In genomic region chr5:139982975-139983240, GRCh38 we compare ENCODE assay signal across 21 cellular contexts.
DNase-seq lines count a peak whose midpoint lies in the region; ATAC-seq and TF ChIP-seq lines count a peak whose summit lies in the region.
"Had no signal": no experiment of that assay in that cellular context is flagged by ENCODE, and none has a peak within 500 bp of the region (broad histone marks: within the 10 kb centered on the region; RNA-seq: fewer than 3 reads in every experiment).

No MANE protein-coding gene starts in this region.

- H3K27me3 Mint-ChIP-seq in neural progenitor cell (ENCODE audit: insufficient read depth, low read depth) (peaks cover 6% of the 10 kb centered on the region), chondrocyte (ENCODE audit: low read depth) (peaks cover 24% of the 10 kb centered on the region)

- no peak overlapping the region for H3K4me3 ChIP-seq in ectodermal cell (ENCODE audit: insufficient read depth, low read depth, low read length)
- H3K4me3 ChIP-seq in neural progenitor cell, result no peak overlapping the region
- H3K4me3 ChIP-seq: adrenal gland, left ventricle myocardium inferior, right atrium auricular region, stomach had no signal

- peak overlapping the region; percentile 30 for H3K4me2 ChIP-seq in neural progenitor cell

- peaks cover 16% of the 10 kb centered on the region for H3F3A ChIP-seq in neural progenitor cell (ENCODE audit: low read depth)

- TF ChIP-seq CTCF in neural progenitor cell (IDR thresholded peaks at IDR 0.05), result no peak
- no peak for TF ChIP-seq CTCF in chondrocyte (IDR thresholded peaks at IDR 0.05)

- H3K4me1 ChIP-seq in ectodermal cell (ENCODE audit: control insufficient read depth, insufficient read depth, low read length) (peaks cover 35% of the 10 kb centered on the region), neural progenitor cell (peaks cover 35% of the 10 kb centered on the region)
- H3K4me1 ChIP-seq: adrenal gland, stomach had no signal

- no peak overlapping the region for H2AFZ ChIP-seq in neural progenitor cell (replicated peaks)

- H3K4me3 Mint-ChIP-seq in neural progenitor cell, result peak overlapping the region; percentile 4
- H3K4me3 Mint-ChIP-seq in chondrocyte (ENCODE audit: unreplicated experiment), result no peak overlapping the region
- H3K4me3 Mint-ChIP-seq: immature natural killer cell had no signal

- H3K4me1 Mint-ChIP-seq in neural progenitor cell (peaks cover 50% of the 10 kb centered on the region), chondrocyte (ENCODE audit: low read depth) (peaks cover 12% of the 10 kb centered on the region)
- H3K4me1 Mint-ChIP-seq: immature natural killer cell had no signal

- H3K27ac Mint-ChIP-seq in neural progenitor cell (peak overlapping the region; percentile 97), chondrocyte (ENCODE audit: unreplicated experiment) (no peak overlapping the region)
- H3K27ac Mint-ChIP-seq: IgD-negative memory B cell, immature natural killer cell had no signal

- no peak overlapping the region for H3K9ac ChIP-seq in neural progenitor cell

- H3K9me3 Mint-ChIP-seq in neural progenitor cell (peaks cover 2% of the 10 kb centered on the region), chondrocyte (ENCODE audit: low read depth) (no peaks in the 10 kb centered on the region)
- H3K9me3 Mint-ChIP-seq: IgD-negative memory B cell, immature natural killer cell had no signal

- H3K79me2 ChIP-seq in neural progenitor cell (ENCODE audit: low read depth), result no peaks in the 10 kb centered on the region

- H3K27me3 ChIP-seq in ectodermal cell (ENCODE audit: control insufficient read depth, insufficient read depth, low read length, poor library complexity, severe bottlenecking) (no peaks in the 10 kb centered on the region), neural progenitor cell (no peaks in the 10 kb centered on the region)
- H3K27me3 ChIP-seq: adrenal gland, right atrium auricular region had no signal

- H4K20me1 ChIP-seq in neural progenitor cell (ENCODE audit: low read depth), result no peaks in the 10 kb centered on the region

- no peaks in the 10 kb centered on the region for H3K9me3 ChIP-seq in ectodermal cell (ENCODE audit: control insufficient read depth, low read length)
- no peaks in the 10 kb centered on the region for H3K9me3 ChIP-seq in neural progenitor cell (ENCODE audit: low read depth)
- H3K9me3 ChIP-seq: adrenal gland, left ventricle myocardium inferior, right atrium auricular region, stomach had no signal

- H3K27ac ChIP-seq in ectodermal cell (ENCODE audit: insufficient read depth, low read depth, low read length, poor library complexity, severe bottlenecking), result peak overlapping the region; percentile 47
- H3K27ac ChIP-seq in neural progenitor cell, result no peak overlapping the region
- H3K27ac ChIP-seq: adrenal gland, C4-2B, left ventricle myocardium inferior, right atrium auricular region, stomach had no signal

- ATAC-seq in HG02938 (IDR thresholded peaks at IDR 0.05; ENCODE audit: unreplicated experiment), result no peak

- H3K36me3 Mint-ChIP-seq in neural progenitor cell (no peaks in the 10 kb centered on the region), chondrocyte (ENCODE audit: low read depth) (peaks cover 1% of the 10 kb centered on the region)
- H3K36me3 Mint-ChIP-seq: IgD-negative memory B cell, immature natural killer cell had no signal

- H3K36me3 ChIP-seq in ectodermal cell (ENCODE audit: control insufficient read depth, insufficient read depth, low read length) (no peaks in the 10 kb centered on the region), neural progenitor cell (no peaks in the 10 kb centered on the region)
- H3K36me3 ChIP-seq: adrenal gland, left ventricle myocardium inferior, right atrium auricular region, stomach had no signal

- DNase-seq in Daoy (ENCODE audit: low read depth) (peak; percentile 37), NCI-H226 (peak; percentile 51), neural progenitor cell (ENCODE audit: low spot score) (peak; percentile 47), COLO829 (ENCODE audit: low spot score) (no peak), chondrocyte (ENCODE audit: low spot score) (no peak)
- no peak for DNase-seq in effector CD8-positive, alpha-beta T cell (lab: John Stamatoyannopoulos, UW)
- DNase-seq: ACHN; activated CD4-positive, CD25-positive, alpha-beta regulatory T cell treated with anti-CD3 and anti-CD28 coated beads, Interleukin-2, amount 50 U/mL, for 72 hours; activated T-cell treated with anti-CD3 and anti-CD28 coated beads, Interleukin-2, amount 50 U/mL, for 1 hour; immature natural killer cell; MM.1S; NCI-H1436 treated with DMSO at 0.1 percent for 48 hours; occipital lobe had no signal

Comparison
In these comparisons a context has a peak if more than half of its experiments do, and no peak if none do; other contexts are left out.
1. DNase-seq: peak in Daoy (single experiment), NCI-H226 (single experiment) and neural progenitor cell (single experiment); none in COLO829 (single experiment), effector CD8-positive, alpha-beta T cell (single experiment) and chondrocyte (single experiment).